In genomic region chr19:54109651-54110050, GRCh38 we compare ENCODE assay signal across 19 cellular contexts.
"Had no signal": no experiment of that assay in that cellular context is flagged by ENCODE, and none has a peak within 500 bp of the region (broad histone marks: within the 10 kb centered on the region; RNA-seq: fewer than 3 reads in every experiment).

No MANE protein-coding gene starts in this region.

- H3K27me3 ChIP-seq: esophagus muscularis mucosa, spleen, suprapubic skin had no signal

- H3K4me3 ChIP-seq: esophagus muscularis mucosa, psoas muscle, spleen, suprapubic skin had no signal

- H3K9me3 ChIP-seq: esophagus muscularis mucosa, psoas muscle, spleen, suprapubic skin had no signal

- ATAC-seq: activated CD8-positive, alpha-beta memory T cell treated with anti-CD3 and anti-CD28 coated beads, Interleukin-2, amount 10 ng/mL, durations not matched to agents 7 days and 5 days; activated T-cell treated with anti-CD3 and anti-CD28 coated beads, Interleukin-2, amount 50 U/mL, for 4 hours; left ventricle myocardium superior; sciatic nerve had no signal

- H3K27ac ChIP-seq: esophagus muscularis mucosa, psoas muscle, spleen, suprapubic skin had no signal

- H3K27me3 Mint-ChIP-seq: activated CD8-positive, alpha-beta memory T cell treated with anti-CD3 and anti-CD28 coated beads, Interleukin-2, amount 10 ng/mL, durations not matched to agents 7 days and 5 days; activated naive CD8-positive, alpha-beta T cell treated with anti-CD3 and anti-CD28 coated beads, Interleukin-2, amount 10 ng/mL, durations not matched to agents 7 days and 5 days; natural killer cell treated with Interleukin-12 subunit alpha and Interleukin-12 subunit beta and Interleukin-15 and Interleukin-18, amount 100 ng/mL, for 72 hours; type B pancreatic cell had no signal

- H3K27ac Mint-ChIP-seq: activated CD8-positive, alpha-beta memory T cell treated with anti-CD3 and anti-CD28 coated beads, Interleukin-2, amount 10 ng/mL, durations not matched to agents 7 days and 5 days; activated naive CD8-positive, alpha-beta T cell treated with anti-CD3 and anti-CD28 coated beads, Interleukin-2, amount 10 ng/mL, durations not matched to agents 7 days and 5 days; natural killer cell treated with Interleukin-12 subunit alpha and Interleukin-12 subunit beta and Interleukin-15 and Interleukin-18, amount 100 ng/mL, for 72 hours; type B pancreatic cell had no signal

- DNase-seq: activated CD4-positive, alpha-beta T cell treated with anti-CD3 and anti-CD28 coated beads, Interleukin-2, amount 50 U/mL, for 4 hours; activated CD4-positive, CD25-positive, alpha-beta regulatory T cell treated with anti-CD3 and anti-CD28 coated beads, Interleukin-2, amount 50 U/mL, for 72 hours; activated CD8-positive, alpha-beta memory T cell treated with anti-CD3 and anti-CD28 coated beads, Interleukin-2, amount 10 ng/mL, durations not matched to agents 7 days and 5 days; activated effector memory CD4-positive, alpha-beta T cell treated with anti-CD3 and anti-CD28 coated beads, Interleukin-2, amount 50 U/mL, for 16 hours; activated naive CD8-positive, alpha-beta T cell treated with anti-CD3 and anti-CD28 coated beads, Interleukin-2, amount 10 ng/mL, durations not matched to agents 7 days and 5 days; activated T-cell treated with anti-CD3 and anti-CD28 coated beads, Interleukin-2, amount 50 U/mL, for 4 hours; glutamatergic neuron; left ventricle myocardium superior; mesenchymal stem cell; psoas muscle; stimulated activated CD4-positive, alpha-beta T cell treated with anti-CD3 and anti-CD28 coated beads, Interleukin-2, amount 100 ng/mL, for 24 hours; stimulated activated naive CD4-positive, alpha-beta T cell; SW 1271 had no signal

- H3K4me3 Mint-ChIP-seq: activated CD8-positive, alpha-beta memory T cell treated with anti-CD3 and anti-CD28 coated beads, Interleukin-2, amount 10 ng/mL, durations not matched to agents 7 days and 5 days; activated naive CD8-positive, alpha-beta T cell treated with anti-CD3 and anti-CD28 coated beads, Interleukin-2, amount 10 ng/mL, durations not matched to agents 7 days and 5 days; activated T-cell treated with anti-CD3 and anti-CD28 coated beads, Interleukin-2, amount 50 U/mL, for 4 hours; natural killer cell treated with Interleukin-12 subunit alpha and Interleukin-12 subunit beta and Interleukin-15 and Interleukin-18, amount 100 ng/mL, for 72 hours; type B pancreatic cell had no signal

- H3K9me3 Mint-ChIP-seq: activated naive CD8-positive, alpha-beta T cell treated with anti-CD3 and anti-CD28 coated beads, Interleukin-2, amount 10 ng/mL, durations not matched to agents 7 days and 5 days; activated T-cell treated with anti-CD3 and anti-CD28 coated beads, Interleukin-2, amount 50 U/mL, for 4 hours; natural killer cell treated with Interleukin-12 subunit alpha and Interleukin-12 subunit beta and Interleukin-15 and Interleukin-18, amount 100 ng/mL, for 72 hours; type B pancreatic cell had no signal
